1 cellular context compared by ENCODE assay signal in the genomic region with DNA sequence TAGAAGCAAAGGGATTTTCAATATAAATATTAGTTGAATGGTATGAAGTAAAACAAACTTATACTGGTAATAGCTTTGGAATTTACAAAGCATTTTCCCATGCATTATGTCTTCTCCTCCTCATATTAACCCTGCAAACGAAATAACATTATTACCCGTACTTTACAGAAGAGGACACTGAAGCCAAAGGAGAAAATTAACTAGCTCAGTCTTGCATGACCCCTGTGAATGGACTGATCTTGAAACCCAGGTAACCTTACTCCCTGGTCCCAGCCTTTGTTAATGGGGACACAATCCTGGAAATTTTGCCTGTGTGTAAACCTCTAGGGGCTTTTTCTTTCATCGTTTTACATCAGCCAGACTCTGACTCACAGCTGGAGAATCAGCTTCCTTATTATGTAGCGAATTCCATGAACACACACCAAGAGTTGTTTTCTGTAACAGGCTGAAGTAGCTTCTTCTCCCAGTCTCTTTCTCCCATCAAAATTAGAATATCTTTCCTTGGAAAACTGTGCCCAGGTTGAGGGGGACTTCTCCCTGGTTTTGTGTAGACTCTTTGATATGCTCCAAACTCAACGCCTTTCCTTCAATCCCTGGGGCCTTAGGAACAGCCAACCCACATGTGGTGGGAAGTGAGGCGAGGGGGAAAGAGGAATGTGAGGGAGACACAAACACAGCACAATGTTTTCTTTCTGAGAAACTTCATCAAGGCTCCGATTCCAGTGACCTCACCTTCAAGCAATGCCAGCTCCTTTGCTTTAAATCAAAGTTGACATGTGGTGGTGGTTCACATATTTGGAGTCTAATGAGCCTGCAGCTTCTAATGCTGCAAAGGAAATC.
TF ChIP-seq lines count a peak whose summit lies in the region.

No MANE protein-coding gene starts in this region.

TF ChIP-seq in A549, 52 proteins besides CTCF, POLR2A, EP300 and RAD21 (continued from another document):
- TF ChIP-seq, protein P1, sequence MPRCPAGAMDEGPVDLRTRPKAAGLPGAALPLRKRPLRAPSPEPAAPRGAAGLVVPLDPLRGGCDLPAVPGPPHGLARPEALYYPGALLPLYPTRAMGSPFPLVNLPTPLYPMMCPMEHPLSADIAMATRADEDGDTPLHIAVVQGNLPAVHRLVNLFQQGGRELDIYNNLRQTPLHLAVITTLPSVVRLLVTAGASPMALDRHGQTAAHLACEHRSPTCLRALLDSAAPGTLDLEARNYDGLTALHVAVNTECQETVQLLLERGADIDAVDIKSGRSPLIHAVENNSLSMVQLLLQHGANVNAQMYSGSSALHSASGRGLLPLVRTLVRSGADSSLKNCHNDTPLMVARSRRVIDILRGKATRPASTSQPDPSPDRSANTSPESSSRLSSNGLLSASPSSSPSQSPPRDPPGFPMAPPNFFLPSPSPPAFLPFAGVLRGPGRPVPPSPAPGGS (IDR thresholded peaks at IDR 0.05), result no peak; the same call in 2 of the 3 replicates
- no peak for TF ChIP-seq EHMT2 (IDR thresholded peaks at IDR 0.05; ENCODE audit: low read depth)
- no peak for TF ChIP-seq KDM1A (IDR thresholded peaks at IDR 0.05; ENCODE audit: low read depth)
- TF ChIP-seq, protein P2, sequence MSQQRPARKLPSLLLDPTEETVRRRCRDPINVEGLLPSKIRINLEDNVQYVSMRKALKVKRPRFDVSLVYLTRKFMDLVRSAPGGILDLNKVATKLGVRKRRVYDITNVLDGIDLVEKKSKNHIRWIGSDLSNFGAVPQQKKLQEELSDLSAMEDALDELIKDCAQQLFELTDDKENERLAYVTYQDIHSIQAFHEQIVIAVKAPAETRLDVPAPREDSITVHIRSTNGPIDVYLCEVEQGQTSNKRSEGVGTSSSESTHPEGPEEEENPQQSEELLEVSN (IDR thresholded peaks at IDR 0.05; ENCODE audit: borderline replicate concordance, low read depth), result peak; percentile 56; the same call in 1 of the 2 replicates
- TF ChIP-seq RCOR1 (IDR thresholded peaks at IDR 0.05; ENCODE audit: low read depth, low read length), result no peak
- TF ChIP-seq NR3C1 (IDR thresholded peaks at IDR 0.05), result no peak
- TF ChIP-seq, protein P3, sequence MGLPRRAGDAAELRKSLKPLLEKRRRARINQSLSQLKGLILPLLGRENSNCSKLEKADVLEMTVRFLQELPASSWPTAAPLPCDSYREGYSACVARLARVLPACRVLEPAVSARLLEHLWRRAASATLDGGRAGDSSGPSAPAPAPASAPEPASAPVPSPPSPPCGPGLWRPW (IDR thresholded peaks at IDR 0.05), result peak; percentile 57
- TF ChIP-seq RNF2 (IDR thresholded peaks at IDR 0.05; ENCODE audit: borderline replicate concordance, low read depth), result no peak
- peak; percentile 82 for TF ChIP-seq FOSL2 (IDR thresholded peaks at IDR 0.05)
- TF ChIP-seq FOSL2 (CRISPR knock-in tag; IDR thresholded peaks at IDR 0.05), result peak; percentile 83
- peak; percentile 94 for TF ChIP-seq JUNB (IDR thresholded peaks at IDR 0.05)
- peak; percentile 23; the same call in 1 of the 2 replicates for TF ChIP-seq HOXB13 (CRISPR knock-in tag; IDR thresholded peaks at IDR 0.05; ENCODE audit: low read depth)
- peak; percentile 55; the same call in 1 of the 2 replicates for TF ChIP-seq ESRRA (IDR thresholded peaks at IDR 0.05; ENCODE audit: borderline replicate concordance, low read length)
- no peak for TF ChIP-seq CHD4 (IDR thresholded peaks at IDR 0.05; ENCODE audit: borderline replicate concordance)
- TF ChIP-seq CBX2 (IDR thresholded peaks at IDR 0.05; ENCODE audit: borderline replicate concordance, low read depth), result no peak
- no peak for TF ChIP-seq NPAS2 (CRISPR knock-in tag; IDR thresholded peaks at IDR 0.05; ENCODE audit: borderline replicate concordance)
- TF ChIP-seq CBX8 (IDR thresholded peaks at IDR 0.05), result no peak
- 0 out of 2 replicates have a peak, but pooled peaks have one; percentile 23 for TF ChIP-seq FOSB (CRISPR knock-in tag; IDR thresholded peaks at IDR 0.05)
- TF ChIP-seq SREBF2 (IDR thresholded peaks at IDR 0.05), result no peak
- TF ChIP-seq HEYL (CRISPR knock-in tag; IDR thresholded peaks at IDR 0.05), result peak; percentile 44; the same call in 1 of the 2 replicates
- peak; percentile 23 for TF ChIP-seq MAFK (IDR thresholded peaks at IDR 0.05; ENCODE audit: partially characterized antibody)
- TF ChIP-seq ZNF302 (CRISPR knock-in tag; IDR thresholded peaks at IDR 0.05), result no peak
- peak; percentile 76 for TF ChIP-seq GATA3 (IDR thresholded peaks at IDR 0.05; ENCODE audit: borderline replicate concordance)
